ENCODE assay signal across 24 cellular contexts in the genomic region with DNA sequence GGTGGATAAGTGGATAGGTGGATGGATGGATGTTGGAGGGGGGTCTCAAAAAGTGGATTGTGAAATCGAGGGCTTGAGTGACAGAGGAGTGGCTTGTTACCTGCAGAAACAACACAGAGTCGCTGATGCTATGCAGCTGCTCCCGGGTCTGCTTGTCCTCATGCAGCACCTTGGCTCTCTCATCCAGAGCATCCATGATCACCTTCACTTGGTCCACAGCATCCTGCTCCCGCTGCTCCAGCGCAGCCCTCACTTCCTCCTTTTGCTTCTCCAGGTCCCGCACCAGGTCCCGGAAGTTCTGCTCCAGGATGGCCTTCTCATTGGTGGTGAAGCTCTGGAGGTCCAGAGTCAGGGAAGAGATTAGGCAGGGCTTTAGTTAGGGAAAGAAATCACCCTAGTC. TPM values are rescaled to one million over a fixed set of nuclear protein-coding genes. Genes with fewer than 3 reads are reported as not detected.
"Had no signal": no experiment of that assay in that cellular context is flagged by ENCODE, and none has a peak within 500 bp of the region (broad histone marks: within the 10 kb centered on the region; RNA-seq: fewer than 3 reads in every experiment).

No MANE protein-coding gene starts in this region.

- H3K9me3 Mint-ChIP-seq: activated B cell treated with CpG ODN at 0.5 μM for 24 hours; activated naive CD4-positive, alpha-beta T cell treated with anti-CD3 and anti-CD28 coated beads for 36 hours; dendritic cell treated with granulocyte-macrophage colony-stimulating factor and Interleukin-4, amounts not matched to agents 40 ng/mL and 50 ng/mL, for 4 days; natural killer cell treated with Interleukin-12 subunit alpha and Interleukin-12 subunit beta and Interleukin-15 and Interleukin-18, amount 100 ng/mL, for 72 hours; stimulated activated memory B cell treated with anti-CD40 and anti-IgM and Interleukin-4, amounts not matched to agents 10 μg/mL and 1 μg/mL and 100 μg/mL, for 72 hours had no signal

- H3K27ac Mint-ChIP-seq: activated B cell treated with CpG ODN at 0.5 μM for 24 hours; activated CD4-positive, alpha-beta T cell treated with anti-CD3 and anti-CD28 coated beads for 36 hours; activated naive CD4-positive, alpha-beta T cell treated with anti-CD3 and anti-CD28 coated beads for 36 hours; dendritic cell treated with granulocyte-macrophage colony-stimulating factor and Interleukin-4, amounts not matched to agents 40 ng/mL and 50 ng/mL, for 4 days; natural killer cell treated with Interleukin-12 subunit alpha and Interleukin-12 subunit beta and Interleukin-15 and Interleukin-18, amount 100 ng/mL, for 72 hours; stimulated activated memory B cell treated with anti-CD40 and anti-IgM and Interleukin-4, amounts not matched to agents 10 μg/mL and 1 μg/mL and 100 μg/mL, for 72 hours; T-helper 17 cell had no signal

- H3K27me3 ChIP-seq: esophagus muscularis mucosa, gastrocnemius medialis, pancreas had no signal

- H3K4me3 Mint-ChIP-seq: activated B cell treated with CpG ODN at 0.5 μM for 24 hours; activated CD4-positive, alpha-beta T cell treated with anti-CD3 and anti-CD28 coated beads for 36 hours; activated naive CD4-positive, alpha-beta T cell treated with anti-CD3 and anti-CD28 coated beads for 36 hours; dendritic cell treated with granulocyte-macrophage colony-stimulating factor and Interleukin-4, amounts not matched to agents 40 ng/mL and 50 ng/mL, for 4 days; natural killer cell treated with Interleukin-12 subunit alpha and Interleukin-12 subunit beta and Interleukin-15 and Interleukin-18, amount 100 ng/mL, for 72 hours; stimulated activated memory B cell treated with anti-CD40 and anti-IgM and Interleukin-4, amounts not matched to agents 10 μg/mL and 1 μg/mL and 100 μg/mL, for 72 hours; T-helper 17 cell had no signal

- DNase-seq: activated B cell treated with CpG ODN at 0.5 μM for 24 hours; activated CD4-positive, alpha-beta T cell treated with anti-CD3 and anti-CD28 coated beads for 36 hours; activated CD4-positive, alpha-beta T cell treated with anti-CD3 and anti-CD28 coated beads, Interleukin-2, amount 50 U/mL, for 4 hours; activated naive CD4-positive, alpha-beta T cell treated with anti-CD3 and anti-CD28 coated beads for 36 hours; activated T-cell treated with anti-CD3 and anti-CD28 coated beads, Interleukin-2, amount 50 U/mL, for 48 hours; amygdala; effector CD4-positive, alpha-beta T cell; gastrocnemius medialis; hippocampal formation; left ventricle myocardium inferior; right cardiac atrium; small intestine; stimulated activated CD4-positive, alpha-beta T cell treated with anti-CD3 and anti-CD28 coated beads, Interleukin-15, amount 100 ng/mL, for 24 hours; stomach; SW 1271; T-helper 17 cell; trophoblast cell had no signal

- H3K27ac ChIP-seq: esophagus muscularis mucosa, gastrocnemius medialis, left ventricle myocardium inferior, pancreas, stomach had no signal

- H3K9me3 ChIP-seq: esophagus muscularis mucosa, gastrocnemius medialis, left ventricle myocardium inferior, pancreas, stomach had no signal

- H3K4me3 ChIP-seq: esophagus muscularis mucosa, gastrocnemius medialis, left ventricle myocardium inferior, pancreas, stomach had no signal

- H3K4me1 Mint-ChIP-seq: activated B cell treated with CpG ODN at 0.5 μM for 24 hours; activated CD4-positive, alpha-beta T cell treated with anti-CD3 and anti-CD28 coated beads for 36 hours; stimulated activated memory B cell treated with anti-CD40 and anti-IgM and Interleukin-4, amounts not matched to agents 10 μg/mL and 1 μg/mL and 100 μg/mL, for 72 hours had no signal

- H3K4me1 ChIP-seq: gastrocnemius medialis, left ventricle myocardium inferior, pancreas had no signal

- H3K36me3 ChIP-seq: esophagus muscularis mucosa, gastrocnemius medialis, left ventricle myocardium inferior, pancreas, stomach had no signal

- H3K27me3 Mint-ChIP-seq: activated CD4-positive, alpha-beta T cell treated with anti-CD3 and anti-CD28 coated beads for 36 hours had no signal

- ATAC-seq: activated CD4-positive, alpha-beta T cell treated with anti-CD3 and anti-CD28 coated beads for 36 hours; gastrocnemius medialis; natural killer cell treated with Interleukin-12 subunit alpha and Interleukin-12 subunit beta and Interleukin-15 and Interleukin-18, amount 100 ng/mL, for 72 hours; pancreas; right cardiac atrium; stimulated activated memory B cell treated with anti-CD40 and anti-IgM and Interleukin-4, amounts not matched to agents 10 μg/mL and 1 μg/mL and 100 μg/mL, for 72 hours; T-helper 17 cell had no signal

- H3K36me3 Mint-ChIP-seq: natural killer cell treated with Interleukin-12 subunit alpha and Interleukin-12 subunit beta and Interleukin-15 and Interleukin-18, amount 100 ng/mL, for 72 hours; stimulated activated memory B cell treated with anti-CD40 and anti-IgM and Interleukin-4, amounts not matched to agents 10 μg/mL and 1 μg/mL and 100 μg/mL, for 72 hours had no signal

RNA-seq across cellular contexts. Expression of a gene that starts 10.7 kb away (rescaled TPM):
- total RNA-seq: activated B cell treated with CpG ODN at 0.5 μM for 24 hours; activated CD4-positive, alpha-beta T cell treated with anti-CD3 and anti-CD28 coated beads for 36 hours; activated naive CD4-positive, alpha-beta T cell treated with anti-CD3 and anti-CD28 coated beads for 36 hours; cardiac septum; left ventricle myocardium inferior; natural killer cell treated with Interleukin-12 subunit alpha and Interleukin-12 subunit beta and Interleukin-15 and Interleukin-18, amount 100 ng/mL, for 72 hours; pulmonary artery endothelial cell; T-helper 17 cell had no signal
